ENCODE assay signal across 1 cellular context in the genomic region with DNA sequence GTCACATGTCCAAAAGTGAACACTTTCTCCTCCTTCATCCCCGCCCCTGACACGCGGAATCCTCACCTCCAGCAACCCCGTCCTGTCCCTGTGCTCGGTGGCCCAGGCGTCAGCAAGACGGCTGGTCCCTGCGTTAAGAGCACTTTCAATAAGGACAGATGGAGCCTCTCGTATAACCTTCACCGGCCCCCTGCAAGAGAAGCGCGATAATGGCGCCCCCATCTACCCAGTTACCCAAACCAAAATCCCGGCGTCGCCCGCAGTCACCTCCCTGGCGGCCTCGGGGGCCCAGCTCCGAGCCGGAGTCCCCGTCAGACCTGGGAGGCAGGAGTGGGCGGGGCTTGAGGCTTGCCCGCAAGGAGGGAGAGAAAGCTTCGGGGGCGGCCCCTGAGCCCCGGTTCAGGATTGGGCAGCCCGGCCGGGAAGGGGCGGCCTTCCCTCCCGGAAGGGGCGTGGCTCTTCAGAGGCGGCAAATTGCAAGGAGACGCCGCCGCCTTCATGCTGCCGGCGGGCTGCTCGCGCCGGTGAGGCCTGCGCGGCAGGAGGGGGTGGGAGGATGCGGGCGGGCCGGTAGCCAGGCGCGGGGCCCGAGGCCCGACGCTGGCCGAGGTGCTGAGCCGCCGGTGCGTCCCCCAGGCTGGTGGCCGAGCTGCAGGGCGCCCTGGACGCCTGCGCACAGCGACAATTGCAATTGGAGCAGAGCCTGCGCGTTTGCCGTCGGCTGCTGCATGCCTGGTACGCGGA.
A peak's percentile ranks its signal among the peaks of the same experiment; 100 is the strongest.
TF ChIP-seq lines count a peak whose summit lies in the region.

A gene with protein sequence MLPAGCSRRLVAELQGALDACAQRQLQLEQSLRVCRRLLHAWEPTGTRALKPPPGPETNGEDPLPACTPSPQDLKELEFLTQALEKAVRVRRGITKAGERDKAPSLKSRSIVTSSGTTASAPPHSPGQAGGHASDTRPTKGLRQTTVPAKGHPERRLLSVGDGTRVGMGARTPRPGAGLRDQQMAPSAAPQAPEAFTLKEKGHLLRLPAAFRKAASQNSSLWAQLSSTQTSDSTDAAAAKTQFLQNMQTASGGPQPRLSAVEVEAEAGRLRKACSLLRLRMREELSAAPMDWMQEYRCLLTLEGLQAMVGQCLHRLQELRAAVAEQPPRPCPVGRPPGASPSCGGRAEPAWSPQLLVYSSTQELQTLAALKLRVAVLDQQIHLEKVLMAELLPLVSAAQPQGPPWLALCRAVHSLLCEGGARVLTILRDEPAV (plus strand): TSS at position 463 of the 744 bp plus-strand sequence. CDS start 36 bp downstream, at position 499.

TF ChIP-seq in GM23338, 12 proteins besides CTCF, POLR2A, EP300 and RAD21:
- TF ChIP-seq REST (IDR thresholded peaks at IDR 0.05; ENCODE audit: unreplicated experiment): peak; percentile 54
- TF ChIP-seq CREB1 (CRISPR knock-in tag; IDR thresholded peaks at IDR 0.05; ENCODE audit: low read depth): 0 out of 2 replicates have a peak, but pooled peaks have one; percentile 5
- TF ChIP-seq, protein P1, sequence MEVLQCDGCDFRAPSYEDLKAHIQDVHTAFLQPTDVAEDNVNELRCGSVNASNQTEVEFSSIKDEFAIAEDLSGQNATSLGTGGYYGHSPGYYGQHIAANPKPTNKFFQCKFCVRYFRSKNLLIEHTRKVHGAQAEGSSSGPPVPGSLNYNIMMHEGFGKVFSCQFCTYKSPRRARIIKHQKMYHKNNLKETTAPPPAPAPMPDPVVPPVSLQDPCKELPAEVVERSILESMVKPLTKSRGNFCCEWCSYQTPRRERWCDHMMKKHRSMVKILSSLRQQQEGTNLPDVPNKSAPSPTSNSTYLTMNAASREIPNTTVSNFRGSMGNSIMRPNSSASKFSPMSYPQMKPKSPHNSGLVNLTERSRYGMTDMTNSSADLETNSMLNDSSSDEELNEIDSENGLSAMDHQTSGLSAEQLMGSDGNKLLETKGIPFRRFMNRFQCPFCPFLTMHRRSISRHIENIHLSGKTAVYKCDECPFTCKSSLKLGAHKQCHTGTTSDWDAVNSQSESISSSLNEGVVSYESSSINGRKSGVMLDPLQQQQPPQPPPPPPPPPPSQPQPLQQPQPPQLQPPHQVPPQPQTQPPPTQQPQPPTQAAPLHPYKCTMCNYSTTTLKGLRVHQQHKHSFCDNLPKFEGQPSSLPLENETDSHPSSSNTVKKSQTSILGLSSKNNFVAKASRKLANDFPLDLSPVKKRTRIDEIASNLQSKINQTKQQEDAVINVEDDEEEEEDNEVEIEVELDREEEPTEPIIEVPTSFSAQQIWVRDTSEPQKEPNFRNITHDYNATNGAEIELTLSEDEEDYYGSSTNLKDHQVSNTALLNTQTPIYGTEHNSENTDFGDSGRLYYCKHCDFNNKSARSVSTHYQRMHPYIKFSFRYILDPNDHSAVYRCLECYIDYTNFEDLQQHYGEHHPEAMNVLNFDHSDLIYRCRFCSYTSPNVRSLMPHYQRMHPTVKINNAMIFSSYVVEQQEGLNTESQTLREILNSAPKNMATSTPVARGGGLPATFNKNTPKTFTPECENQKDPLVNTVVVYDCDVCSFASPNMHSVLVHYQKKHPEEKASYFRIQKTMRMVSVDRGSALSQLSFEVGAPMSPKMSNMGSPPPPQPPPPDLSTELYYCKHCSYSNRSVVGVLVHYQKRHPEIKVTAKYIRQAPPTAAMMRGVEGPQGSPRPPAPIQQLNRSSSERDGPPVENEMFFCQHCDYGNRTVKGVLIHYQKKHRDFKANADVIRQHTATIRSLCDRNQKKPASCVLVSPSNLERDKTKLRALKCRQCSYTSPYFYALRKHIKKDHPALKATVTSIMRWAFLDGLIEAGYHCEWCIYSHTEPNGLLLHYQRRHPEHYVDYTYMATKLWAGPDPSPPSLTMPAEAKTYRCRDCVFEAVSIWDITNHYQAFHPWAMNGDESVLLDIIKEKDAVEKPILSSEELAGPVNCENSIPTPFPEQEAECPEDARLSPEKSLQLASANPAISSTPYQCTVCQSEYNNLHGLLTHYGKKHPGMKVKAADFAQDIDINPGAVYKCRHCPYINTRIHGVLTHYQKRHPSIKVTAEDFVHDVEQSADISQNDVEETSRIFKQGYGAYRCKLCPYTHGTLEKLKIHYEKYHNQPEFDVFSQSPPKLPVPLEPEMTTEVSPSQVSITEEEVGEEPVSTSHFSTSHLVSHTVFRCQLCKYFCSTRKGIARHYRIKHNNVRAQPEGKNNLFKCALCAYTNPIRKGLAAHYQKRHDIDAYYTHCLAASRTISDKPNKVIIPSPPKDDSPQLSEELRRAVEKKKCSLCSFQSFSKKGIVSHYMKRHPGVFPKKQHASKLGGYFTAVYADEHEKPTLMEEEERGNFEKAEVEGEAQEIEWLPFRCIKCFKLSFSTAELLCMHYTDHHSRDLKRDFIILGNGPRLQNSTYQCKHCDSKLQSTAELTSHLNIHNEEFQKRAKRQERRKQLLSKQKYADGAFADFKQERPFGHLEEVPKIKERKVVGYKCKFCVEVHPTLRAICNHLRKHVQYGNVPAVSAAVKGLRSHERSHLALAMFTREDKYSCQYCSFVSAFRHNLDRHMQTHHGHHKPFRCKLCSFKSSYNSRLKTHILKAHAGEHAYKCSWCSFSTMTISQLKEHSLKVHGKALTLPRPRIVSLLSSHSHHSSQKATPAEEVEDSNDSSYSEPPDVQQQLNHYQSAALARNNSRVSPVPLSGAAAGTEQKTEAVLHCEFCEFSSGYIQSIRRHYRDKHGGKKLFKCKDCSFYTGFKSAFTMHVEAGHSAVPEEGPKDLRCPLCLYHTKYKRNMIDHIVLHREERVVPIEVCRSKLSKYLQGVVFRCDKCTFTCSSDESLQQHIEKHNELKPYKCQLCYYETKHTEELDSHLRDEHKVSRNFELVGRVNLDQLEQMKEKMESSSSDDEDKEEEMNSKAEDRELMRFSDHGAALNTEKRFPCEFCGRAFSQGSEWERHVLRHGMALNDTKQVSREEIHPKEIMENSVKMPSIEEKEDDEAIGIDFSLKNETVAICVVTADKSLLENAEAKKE (CRISPR knock-in tag; IDR thresholded peaks at IDR 0.05): no peak
- TF ChIP-seq EZH2 (IDR thresholded peaks at IDR 0.05; ENCODE audit: low read depth, unreplicated experiment): no peak
- no peak for TF ChIP-seq ZNF331 (CRISPR knock-in tag; IDR thresholded peaks at IDR 0.05; ENCODE audit: low read depth)
- peak; percentile 83 for TF ChIP-seq POLR2AphosphoS5 (IDR thresholded peaks at IDR 0.05; ENCODE audit: low read depth)
- peak; percentile 34; the same call in 1 of the 2 replicates for TF ChIP-seq ETS1 (IDR thresholded peaks at IDR 0.05)
TF ChIP-seq in GM23338: peak in this region for 4.
